10 cellular contexts compared by ENCODE assay signal in genomic region chr22:35064664-35065063, GRCh38. TPM values are rescaled to one million over a fixed set of nuclear protein-coding genes. Genes with fewer than 3 reads are reported as not detected.
A peak's percentile ranks its signal among the peaks of the same experiment; 100 is the strongest.
DNase-seq lines count a peak whose midpoint lies in the region; ATAC-seq lines count a peak whose summit lies in the region.
"Had no signal": no experiment of that assay in that cellular context is flagged by ENCODE, and none has a peak within 500 bp of the region (broad histone marks: within the 10 kb centered on the region; RNA-seq: fewer than 3 reads in every experiment).

No MANE protein-coding gene starts in this region.

- peak; percentile 71 for ATAC-seq in GM19023 (IDR thresholded peaks at IDR 0.05; ENCODE audit: unreplicated experiment)
- ATAC-seq in HG03442 (IDR thresholded peaks at IDR 0.05; ENCODE audit: unreplicated experiment) = peak; percentile 75
- ATAC-seq in HG03175 (IDR thresholded peaks at IDR 0.05; ENCODE audit: unreplicated experiment) = no peak

- H3K9me3 Mint-ChIP-seq in activated T-helper 2 cell treated with anti-CD3 and anti-CD28 coated beads, Interferon-gamma antibody, Interleukin-2, Interleukin-4, amounts not matched to agents 10 μg/mL and 5 μg/mL and 100 μg/mL, durations not matched to agents 14 hours and 24 hours and 36 hours = peaks cover 2% of the 10 kb centered on the region

- no peaks in the 10 kb centered on the region for H3K36me3 Mint-ChIP-seq in activated T-helper 2 cell treated with anti-CD3 and anti-CD28 coated beads, Interferon-gamma antibody, Interleukin-2, Interleukin-4, amounts not matched to agents 10 μg/mL and 5 μg/mL and 100 μg/mL, durations not matched to agents 14 hours and 24 hours and 36 hours (ENCODE audit: low read depth)

- H3K4me1 Mint-ChIP-seq in activated T-helper 2 cell treated with anti-CD3 and anti-CD28 coated beads, Interferon-gamma antibody, Interleukin-2, Interleukin-4, amounts not matched to agents 10 μg/mL and 5 μg/mL and 100 μg/mL, durations not matched to agents 14 hours and 24 hours and 36 hours (ENCODE audit: low read depth) = peaks cover 6% of the 10 kb centered on the region

- H3K4me3 Mint-ChIP-seq in activated T-helper 2 cell treated with anti-CD3 and anti-CD28 coated beads, Interferon-gamma antibody, Interleukin-2, Interleukin-4, amounts not matched to agents 10 μg/mL and 5 μg/mL and 100 μg/mL, durations not matched to agents 14 hours and 24 hours and 36 hours (ENCODE audit: low read depth) = no peak overlapping the region

- DNase-seq in A172 (ENCODE audit: low spot score) = peak; percentile 15
- no peak for DNase-seq in activated T-helper 2 cell treated with anti-CD3 and anti-CD28 coated beads, Interferon-gamma antibody, Interleukin-2, Interleukin-4, amounts not matched to agents 10 μg/mL and 5 μg/mL and 100 μg/mL, durations not matched to agents 14 hours and 24 hours and 36 hours (ENCODE audit: low spot score)
- DNase-seq in T1000 (lab: John Stamatoyannopoulos, UW) = no peak
- no peak for DNase-seq in hypothalamus (lab: John Stamatoyannopoulos, UW)
- DNase-seq in SIG-M5 treated with dmso at 0.1 percent for 504 hours (lab: John Stamatoyannopoulos, UW; ENCODE audit: unreplicated experiment) = no peak
- DNase-seq: AML-193 had no signal

- no peaks in the 10 kb centered on the region for H3K27me3 Mint-ChIP-seq in activated T-helper 2 cell treated with anti-CD3 and anti-CD28 coated beads, Interferon-gamma antibody, Interleukin-2, Interleukin-4, amounts not matched to agents 10 μg/mL and 5 μg/mL and 100 μg/mL, durations not matched to agents 14 hours and 24 hours and 36 hours (ENCODE audit: low read depth)

- intact Hi-C loops in activated T-helper 2 cell treated with anti-CD3 and anti-CD28 coated beads, Interferon-gamma antibody, Interleukin-2, Interleukin-4, amounts not matched to agents 10 μg/mL and 5 μg/mL and 100 μg/mL, durations not matched to agents 14 hours and 24 hours and 36 hours (cut with micrococcal nuclease) = no loop called here

- peak overlapping the region; percentile 47 for H3K27ac Mint-ChIP-seq in activated T-helper 2 cell treated with anti-CD3 and anti-CD28 coated beads, Interferon-gamma antibody, Interleukin-2, Interleukin-4, amounts not matched to agents 10 μg/mL and 5 μg/mL and 100 μg/mL, durations not matched to agents 14 hours and 24 hours and 36 hours

RNA-seq across cellular contexts. Expression of gene ISX, which starts 1.3 kb away (rescaled TPM):
- not detected in 2 replicates for total RNA-seq in A172 (2014; rRNA removed; shearing (Covaris generic))
- not detected in 2 replicates for total RNA-seq in activated T-helper 2 cell treated with anti-CD3 and anti-CD28 coated beads, Interferon-gamma antibody, Interleukin-2, Interleukin-4, amounts not matched to agents 10 μg/mL and 5 μg/mL and 100 μg/mL, durations not matched to agents 14 hours and 24 hours and 36 hours
- total RNA-seq: osteoblast had no signal
